13 cellular contexts compared by ENCODE assay signal in genomic region chr10:125296598-125296997, GRCh38.
DNase-seq lines count a peak whose midpoint lies in the region; ATAC-seq and TF ChIP-seq lines count a peak whose summit lies in the region.
"Had no signal": no experiment of that assay in that cellular context is flagged by ENCODE, and none has a peak within 500 bp of the region (broad histone marks: within the 10 kb centered on the region; RNA-seq: fewer than 3 reads in every experiment).

No MANE protein-coding gene starts in this region.

- intact Hi-C loops in HCT116 (cut with micrococcal nuclease), result no loop called here

- DNase-seq in HCT116 (ENCODE audit: low read depth, low spot score) (no peak), RWPE1 (ENCODE audit: low spot score) (peak; percentile 23), foreskin keratinocyte (peak; percentile 23 to 36), NCI-H2029 treated with DMSO at 0.1 percent for 48 hours (lab: John Stamatoyannopoulos, UW) (no peak)
- DNase-seq: CD8-positive, alpha-beta T cell; COR-L47; DND-41; GDM1; GM23248; H7 had no signal

- no peaks in the 10 kb centered on the region for H4K20me1 ChIP-seq in HCT116 (ENCODE audit: insufficient read depth)

- H3K9ac ChIP-seq in HCT116 (ENCODE audit: low read length), result no peak overlapping the region
- H3K9ac ChIP-seq: GM23248 had no signal

- H3K4me3 ChIP-seq in HCT116 (replicated peaks in 1 of 2; ENCODE audit: low read depth in 1 of 2, low read length in 2 of 2), result no peak overlapping the region
- H3K4me3 ChIP-seq: GM23248 had no signal

- no peak for TF ChIP-seq POLR2A in HCT116 (IDR thresholded peaks at IDR 0.05; ENCODE audit: borderline replicate concordance, extremely low read depth, insufficient read depth, insufficient read length)

- H3K4me2 ChIP-seq in HCT116 (ENCODE audit: low read length), result no peak overlapping the region

- H3K27ac ChIP-seq in HCT116 (ENCODE audit: low read depth, low read length) (no peak overlapping the region), RWPE1 (no peak overlapping the region), foreskin keratinocyte (no peak overlapping the region)
- H3K27ac ChIP-seq: GM23248 had no signal

- H3K36me3 ChIP-seq in HCT116 (ENCODE audit: control insufficient read depth in 1 of 2, insufficient read depth in 2 of 2, low read length in 2 of 2), result no peaks in the 10 kb centered on the region

- H3K4me1 ChIP-seq in HCT116 (ENCODE audit: control insufficient read depth in 1 of 2, insufficient read depth in 2 of 2, low read length in 2 of 2), result peaks cover 0 to 5% of the 10 kb centered on the region in 2 experiments; a peak in 1 of 4 replicates
- peaks cover 7% of the 10 kb centered on the region for H3K4me1 ChIP-seq in foreskin keratinocyte

- TF ChIP-seq RAD21 in HCT116 (IDR thresholded peaks at IDR 0.05; ENCODE audit: low read depth), result no peak

- RAD21 ChIA-PET in HCT116 (lab: Charles Lee; ENCODE audit: low non-redundant PET in 1 of 2, low total read pairs in 2 of 2, uncharacterized antibody in 2 of 2, unreplicated experiment in 2 of 2), result no interaction called here

- no peaks in the 10 kb centered on the region for H3K9me3 ChIP-seq in HCT116 (ENCODE audit: control insufficient read depth in 1 of 2, insufficient read depth in 1 of 2, low read depth in 1 of 2, low read length in 2 of 2)

- no peaks in the 10 kb centered on the region for H3K9me2 ChIP-seq in HCT116 (ENCODE audit: insufficient read depth)

- ATAC-seq in HCT116, result peak; percentile 52; the same call in 1 of the 2 replicates
- peak; percentile 85 for ATAC-seq in foreskin keratinocyte
- no peak for ATAC-seq in GM18498 (IDR thresholded peaks at IDR 0.05; ENCODE audit: unreplicated experiment)
- ATAC-seq in HG02884 (IDR thresholded peaks at IDR 0.05; ENCODE audit: unreplicated experiment), result no peak
- no peak for ATAC-seq in GM18517 (IDR thresholded peaks at IDR 0.05; ENCODE audit: unreplicated experiment)
- ATAC-seq: CD8-positive, alpha-beta T cell had no signal

- no TSS peak for BruUV-seq in HCT116 (replicated peaks; lab: Mats Ljungman, UMichigan)

- CTCF ChIA-PET in HCT116 (lab: Charles Lee) (no interaction called here), RWPE1 (lab: Yijun Ruan, JAX) (interaction anchor here (0.6 to 0.7 kb wide), 2 partner anchors 248 to 295 kb away, joined by 3 read pairs; no protein-coding TSS in a partner anchor)

- H2AFZ ChIP-seq in HCT116 (ENCODE audit: low read depth, low read length, poor library complexity, severe bottlenecking), result no peak overlapping the region
- H2AFZ ChIP-seq: GM23248 had no signal

- H3K79me2 ChIP-seq in HCT116 (ENCODE audit: insufficient read depth, low read length), result no peaks in the 10 kb centered on the region

- TF ChIP-seq CTCF in HCT116 (IDR thresholded peaks at IDR 0.05 in 2 of 3, conservative IDR thresholded peaks at IDR 0.05 in 1 of 3; ENCODE audit: borderline replicate concordance in 1 of 3, insufficient read depth in 1 of 3, low read depth in 2 of 3, low read length in 2 of 3) (no peak), RWPE1 (conservative IDR thresholded peaks at IDR 0.05; ENCODE audit: low read depth) (no peak), foreskin keratinocyte (conservative IDR thresholded peaks at IDR 0.05) (no peak)

- H3K27me3 ChIP-seq in HCT116 (ENCODE audit: insufficient read depth, low read length), result no peaks in the 10 kb centered on the region
- no peaks in the 10 kb centered on the region for H3K27me3 ChIP-seq in foreskin keratinocyte

- POLR2A ChIA-PET in HCT116 (lab: Charles Lee) (no interaction called here), RWPE1 (lab: Yijun Ruan, JAX; ENCODE audit: low non-redundant PET) (no interaction called here)

TF ChIP-seq in HCT116, 20 proteins besides CTCF, POLR2A, EP300 and RAD21:
- TF ChIP-seq JUND (IDR thresholded peaks at IDR 0.05), result no peak
- no peak for TF ChIP-seq SRF (IDR thresholded peaks at IDR 0.05; ENCODE audit: low read depth)
- no peak for TF ChIP-seq ZBTB33 (IDR thresholded peaks at IDR 0.05; ENCODE audit: extremely low read depth, insufficient replicate concordance, low read length)
- TF ChIP-seq, protein P1, sequence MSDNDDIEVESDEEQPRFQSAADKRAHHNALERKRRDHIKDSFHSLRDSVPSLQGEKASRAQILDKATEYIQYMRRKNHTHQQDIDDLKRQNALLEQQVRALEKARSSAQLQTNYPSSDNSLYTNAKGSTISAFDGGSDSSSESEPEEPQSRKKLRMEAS (IDR thresholded peaks at IDR 0.05), result no peak
- TF ChIP-seq TCF7L2 (IDR thresholded peaks at IDR 0.05; ENCODE audit: borderline replicate concordance, extremely low read depth, insufficient read depth, insufficient read length), result no peak
- TF ChIP-seq EZH2 (IDR thresholded peaks at IDR 0.05), result no peak
- no peak for TF ChIP-seq CBX3 (IDR thresholded peaks at IDR 0.05; ENCODE audit: low read depth)

Comparison
In these comparisons a context has a peak if more than half of its experiments do, and no peak if none do; other contexts are left out.
1. ATAC-seq: peak in HCT116 (single experiment) and foreskin keratinocyte (single experiment); none in GM18498 (single experiment), HG02884 (single experiment) and GM18517 (single experiment).
2. DNase-seq: peak in RWPE1 (single experiment) and foreskin keratinocyte (2 of 2); none in HCT116 (single experiment) and NCI-H2029 treated with DMSO at 0.1 percent for 48 hours (single experiment).